ENCODE assay signal across 11 cellular contexts in the genomic region with DNA sequence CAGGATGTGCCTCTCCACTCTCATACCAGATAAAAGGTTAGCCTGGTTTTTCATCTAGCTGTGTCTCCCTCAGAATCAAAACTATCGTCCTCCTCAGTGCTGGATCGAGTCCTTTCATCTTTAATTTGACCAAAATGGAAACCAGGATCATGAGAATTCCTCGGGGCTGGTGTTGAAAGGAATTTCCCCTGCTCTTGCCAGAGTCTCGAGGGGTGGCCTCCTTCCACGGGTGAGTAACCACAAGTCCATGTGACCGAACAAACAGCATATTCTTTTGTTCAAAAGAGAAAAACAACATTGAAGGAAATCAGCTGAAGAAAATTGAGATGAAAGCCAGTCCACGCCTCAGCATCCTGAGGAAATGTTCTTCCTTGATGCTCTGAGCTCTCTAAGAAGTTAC.
DNase-seq lines count a peak whose midpoint lies in the region; ATAC-seq, FAIRE-seq and TF ChIP-seq lines count a peak whose summit lies in the region.
"Had no signal": no experiment of that assay in that cellular context is flagged by ENCODE, and none has a peak within 500 bp of the region (broad histone marks: within the 10 kb centered on the region; RNA-seq: fewer than 3 reads in every experiment).

No MANE protein-coding gene starts in this region.

- H2AFZ ChIP-seq in endothelial cell of umbilical vein (ENCODE audit: low read depth, low read length): peak overlapping the region; percentile 56

- H3K4me2 ChIP-seq in endothelial cell of umbilical vein (ENCODE audit: insufficient read depth, low read length): peak overlapping the region; percentile 5

- H3K27ac ChIP-seq in endothelial cell of umbilical vein (ENCODE audit: insufficient read depth, low read depth, low read length): peak overlapping the region; percentile 67
- H3K27ac ChIP-seq in subcutaneous abdominal adipose tissue (ENCODE audit: low read depth, low read length): peak overlapping the region; percentile 8
- H3K27ac ChIP-seq: VCaP had no signal

- H3K79me2 ChIP-seq in endothelial cell of umbilical vein (ENCODE audit: control insufficient read depth, insufficient read depth, low read length): no peaks in the 10 kb centered on the region

- ATAC-seq in GM18861 (IDR thresholded peaks at IDR 0.05; ENCODE audit: unreplicated experiment) (no peak), HG02970 (IDR thresholded peaks at IDR 0.05; ENCODE audit: low FRiP score, unreplicated experiment) (no peak), HG02981 (IDR thresholded peaks at IDR 0.05; ENCODE audit: unreplicated experiment) (no peak), GM21723 (IDR thresholded peaks at IDR 0.05; ENCODE audit: unreplicated experiment) (no peak)

- no peaks in the 10 kb centered on the region for H4K20me1 ChIP-seq in endothelial cell of umbilical vein (replicated peaks; ENCODE audit: control insufficient read depth, extremely low read depth, insufficient read depth, low read length)

- H3K9me3 ChIP-seq in endothelial cell of umbilical vein (replicated peaks; ENCODE audit: control insufficient read depth, insufficient read depth, low read length) (no peaks in the 10 kb centered on the region), subcutaneous abdominal adipose tissue (ENCODE audit: control insufficient read depth in 5 of 5, low read length in 5 of 5) (no peaks in the 10 kb centered on the region)

- DNase-seq in HT1080 (ENCODE audit: low read depth): peak; percentile 15
- DNase-seq in endothelial cell of umbilical vein (ENCODE audit: low read depth, low spot score): peak; percentile 87
- peak; percentile 51 for DNase-seq in left kidney (ENCODE audit: low read depth, low spot score)
- DNase-seq: activated naive CD8-positive, alpha-beta T cell treated with anti-CD3 and anti-CD28 coated beads for 36 hours had no signal

- no peak for TF ChIP-seq POLR2A in endothelial cell of umbilical vein (IDR thresholded peaks at IDR 0.05; ENCODE audit: low read depth, low read length)

- peak; percentile 89 for FAIRE-seq in endothelial cell of umbilical vein (lab: Jason Lieb, UNC)
- FAIRE-seq: frontal cortex had no signal

- H3K27me3 ChIP-seq in endothelial cell of umbilical vein (ENCODE audit: control insufficient read depth in 2 of 2, insufficient read depth in 2 of 2, low read length in 2 of 2) (peaks cover 0 to 2% of the 10 kb centered on the region in 2 experiments), subcutaneous abdominal adipose tissue (ENCODE audit: control insufficient read depth in 5 of 5, insufficient read depth in 4 of 5, low read length in 5 of 5) (no peaks in the 10 kb centered on the region)

- TF ChIP-seq CTCF in endothelial cell of umbilical vein (IDR thresholded peaks at IDR 0.05; ENCODE audit: extremely low read depth in 1 of 2, insufficient read depth in 1 of 2, low read depth in 1 of 2, low read length in 2 of 2): no peak

- peak overlapping the region; percentile 24 for H3K9ac ChIP-seq in endothelial cell of umbilical vein (replicated peaks; ENCODE audit: extremely low read depth, insufficient read depth, low read length)
- H3K9ac ChIP-seq in subcutaneous abdominal adipose tissue (ENCODE audit: low read length in 5 of 5): no peak overlapping the region

- no peaks in the 10 kb centered on the region for H3K9me1 ChIP-seq in endothelial cell of umbilical vein (replicated peaks; ENCODE audit: control insufficient read depth, extremely low read depth, insufficient read depth, low read length)

- CTCF ChIA-PET in endothelial cell of umbilical vein (lab: Charles Lee): interaction anchor here (0.8 to 1.5 kb wide), 2 partner anchors 28 to 297 kb away, joined by 3 to 4 read pairs; no protein-coding TSS in a partner anchor

- no TSS peak for BruUV-seq in endothelial cell of umbilical vein (replicated peaks; lab: Mats Ljungman, UMichigan)

- dilution Hi-C loops in endothelial cell of umbilical vein (cut with MboI; ENCODE audit: extremely low pct_ligation_motif_present, low sequenced_read_pairs): no loop called here

- POLR2A ChIA-PET in endothelial cell of umbilical vein (lab: Charles Lee): no interaction called here

- intact Hi-C loops in endothelial cell of umbilical vein (cut with micrococcal nuclease): loop anchor here (1.0 kb wide), 1 partner anchor 289 kb away; no protein-coding TSS in a partner anchor

- H3K36me3 ChIP-seq in endothelial cell of umbilical vein (ENCODE audit: control insufficient read depth in 2 of 2, extremely low read depth in 1 of 2, insufficient read depth in 2 of 2, low read length in 2 of 2): no peaks in the 10 kb centered on the region
- no peaks in the 10 kb centered on the region for H3K36me3 ChIP-seq in subcutaneous abdominal adipose tissue (ENCODE audit: control insufficient read depth in 5 of 5, insufficient read depth in 5 of 5, low read length in 5 of 5)

- H3K4me1 ChIP-seq in endothelial cell of umbilical vein (ENCODE audit: control insufficient read depth, extremely low read depth, insufficient read depth, low read length): peaks cover 30% of the 10 kb centered on the region
- H3K4me1 ChIP-seq in subcutaneous abdominal adipose tissue (ENCODE audit: control insufficient read depth in 5 of 5, insufficient read depth in 5 of 5, low read length in 5 of 5): peaks cover 22 to 57% (median 45%) of the 10 kb centered on the region in 5 donors

- H3K4me3 ChIP-seq in endothelial cell of umbilical vein (replicated peaks in 1 of 3; ENCODE audit: insufficient read depth in 1 of 3, low read depth in 1 of 3, low read length in 3 of 3): no peak overlapping the region
- H3K4me3 ChIP-seq in subcutaneous abdominal adipose tissue (ENCODE audit: low read depth in 1 of 5, low read length in 5 of 5): no peak overlapping the region

TF ChIP-seq in endothelial cell of umbilical vein, 7 proteins besides CTCF, POLR2A, EP300 and RAD21:
- TF ChIP-seq JUN (IDR thresholded peaks at IDR 0.05; ENCODE audit: borderline replicate concordance, insufficient read depth, insufficient read length, low read depth) (peak; percentile 18), GATA2 (IDR thresholded peaks at IDR 0.05; ENCODE audit: insufficient read depth, insufficient read length, low read depth, low read length) (no peak), FOS (IDR thresholded peaks at IDR 0.05; ENCODE audit: borderline replicate concordance, insufficient read depth, low read length) (no peak), MYC (IDR thresholded peaks at IDR 0.05; ENCODE audit: low read depth, low read length) (no peak), POLR2AphosphoS5 (IDR thresholded peaks at IDR 0.05; ENCODE audit: insufficient read depth, low read depth, low read length) (no peak)
- TF ChIP-seq, protein P1, sequence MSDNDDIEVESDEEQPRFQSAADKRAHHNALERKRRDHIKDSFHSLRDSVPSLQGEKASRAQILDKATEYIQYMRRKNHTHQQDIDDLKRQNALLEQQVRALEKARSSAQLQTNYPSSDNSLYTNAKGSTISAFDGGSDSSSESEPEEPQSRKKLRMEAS (IDR thresholded peaks at IDR 0.05; ENCODE audit: insufficient read depth, insufficient read length): peak; percentile 48

Comparison
In these comparisons a context has a peak if more than half of its experiments do, and no peak if none do; other contexts are left out.
1. DNase-seq: peak in every context shown above with its lines; median percentile 87 in endothelial cell of umbilical vein; 51 in left kidney; 15 in HT1080.